20 cellular contexts compared by ENCODE assay signal in the genomic region with DNA sequence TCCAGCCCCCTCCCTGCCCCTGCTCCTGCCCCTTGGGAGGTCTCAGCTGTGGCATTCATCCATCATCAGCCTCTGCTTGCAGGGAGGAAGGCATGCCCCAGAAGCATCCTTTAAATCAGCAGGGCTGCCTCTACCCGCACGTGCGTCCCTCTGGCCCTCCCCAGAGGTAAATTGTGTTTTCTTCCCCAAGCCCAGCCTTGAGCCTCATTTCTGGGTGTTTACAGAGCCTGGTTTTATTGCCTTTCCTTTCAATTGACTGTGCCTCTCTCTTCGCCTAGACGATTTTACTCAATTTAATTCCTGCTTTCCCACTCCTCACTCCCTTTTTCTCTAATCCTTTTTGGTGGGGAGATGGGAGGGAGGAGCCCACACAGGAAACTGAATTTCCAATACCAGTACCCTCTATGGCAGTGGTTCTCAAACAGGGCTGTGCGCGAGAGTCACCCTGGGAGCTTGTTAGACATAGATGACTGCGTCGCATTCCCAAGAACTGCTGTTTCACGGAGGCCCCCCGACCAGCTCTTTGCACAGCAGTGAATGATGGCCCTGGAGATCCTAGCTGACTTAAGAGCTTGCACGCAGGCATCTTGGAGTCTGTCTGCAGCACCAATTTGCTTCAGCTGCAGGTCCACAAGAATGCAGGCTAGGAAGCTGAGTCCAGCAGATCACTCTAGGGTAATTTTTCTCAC. TPM values are rescaled to one million over a fixed set of nuclear protein-coding genes. Genes with fewer than 3 reads are reported as not detected.
DNase-seq lines count a peak whose midpoint lies in the region; ATAC-seq, FAIRE-seq and TF ChIP-seq lines count a peak whose summit lies in the region.
"Had no signal": no experiment of that assay in that cellular context is flagged by ENCODE, and none has a peak within 500 bp of the region (broad histone marks: within the 10 kb centered on the region; RNA-seq: fewer than 3 reads in every experiment).

No MANE protein-coding gene starts in this region.

- H3K27me3 ChIP-seq in vagina: no peaks in the 10 kb centered on the region
- H3K27me3 ChIP-seq: BE2C, Peyer's patch had no signal

- H3K9me3 ChIP-seq in SK-N-MC (ENCODE audit: low read depth, low read length): no peaks in the 10 kb centered on the region
- no peaks in the 10 kb centered on the region for H3K9me3 ChIP-seq in kidney (ENCODE audit: control insufficient read depth in 1 of 2, low read length in 2 of 2)
- no peaks in the 10 kb centered on the region for H3K9me3 ChIP-seq in vagina
- H3K9me3 ChIP-seq: BE2C, Peyer's patch had no signal

- TF ChIP-seq POLR2A in vagina (IDR thresholded peaks at IDR 0.05): no peak

- peaks cover 46% of the 10 kb centered on the region for H3K4me1 Mint-ChIP-seq in neural crest cell

- H3K4me3 ChIP-seq in SK-N-MC: peak overlapping the region; percentile 40; the same call in 1 of the 2 replicates
- H3K4me3 ChIP-seq in kidney (ENCODE audit: low read length in 2 of 2): no peak overlapping the region
- no peak overlapping the region for H3K4me3 ChIP-seq in vagina
- H3K4me3 ChIP-seq: Peyer's patch had no signal

- peaks cover 25 to 33% of the 10 kb centered on the region in 2 donors for H3K4me1 ChIP-seq in kidney (ENCODE audit: control insufficient read depth in 1 of 2, insufficient read depth in 1 of 2, low read depth in 1 of 2, low read length in 2 of 2)
- peaks cover 30% of the 10 kb centered on the region for H3K4me1 ChIP-seq in vagina

- peaks cover 8% of the 10 kb centered on the region for H3K27me3 Mint-ChIP-seq in neural crest cell (ENCODE audit: low read depth)

- no peak overlapping the region for H3K9ac ChIP-seq in SK-N-MC (ENCODE audit: insufficient read length)
- no peak overlapping the region for H3K9ac ChIP-seq in kidney (ENCODE audit: low read length in 2 of 2)

- no peaks in the 10 kb centered on the region for H3K36me3 ChIP-seq in SK-N-MC (ENCODE audit: insufficient read depth, low read length)
- H3K36me3 ChIP-seq in kidney (ENCODE audit: control insufficient read depth in 1 of 2, insufficient read depth in 2 of 2, low read length in 2 of 2): no peaks in the 10 kb centered on the region
- H3K36me3 ChIP-seq in vagina: no peaks in the 10 kb centered on the region
- H3K36me3 ChIP-seq: BE2C, Peyer's patch had no signal

- no peak for ATAC-seq in HG03469 (IDR thresholded peaks at IDR 0.05; ENCODE audit: unreplicated experiment)
- ATAC-seq: CD8-positive, alpha-beta T cell had no signal

- peak overlapping the region; percentile 64 for H3K4me3 Mint-ChIP-seq in neural crest cell
- H3K4me3 Mint-ChIP-seq: CD8-positive, alpha-beta T cell had no signal

- TF ChIP-seq CTCF in kidney (IDR thresholded peaks at IDR 0.05; ENCODE audit: borderline replicate concordance, extremely low read depth, insufficient read depth) (no peak), neural crest cell (conservative IDR thresholded peaks at IDR 0.05) (no peak), vagina (IDR thresholded peaks at IDR 0.05) (no peak)

- no peaks in the 10 kb centered on the region for H3K9me3 Mint-ChIP-seq in neural crest cell
- H3K9me3 Mint-ChIP-seq: CD8-positive, alpha-beta T cell had no signal

- DNase-seq in SK-N-MC (ENCODE audit: low read depth, low spot score) (no peak), kidney (peak; percentile 47), neural crest cell (ENCODE audit: low read depth, low spot score) (no peak), vagina (ENCODE audit: extremely low spot score in 2 of 2) (no peak), SKM-1 (lab: John Stamatoyannopoulos, UW; ENCODE audit: unreplicated experiment) (no peak), ecto neural progenitor cell (ENCODE audit: low spot score) (no peak)
- DNase-seq: BE2C; CD8-positive, alpha-beta T cell; DND-41; GDM1; HCEC 1CT; KG1; NCI-H1092 treated with DMSO at 0.1 percent for 48 hours; NCI-H1694; NCI-H510A had no signal

- H3K27ac Mint-ChIP-seq in neural crest cell (ENCODE audit: unreplicated experiment): no peak overlapping the region
- H3K27ac Mint-ChIP-seq: CD8-positive, alpha-beta T cell had no signal

- intact Hi-C loops in kidney (cut with DNase I): no loop called here
- intact Hi-C loops in vagina (cut with DNase I): no loop called here

- no peak for FAIRE-seq in kidney (lab: Jason Lieb, UNC)
- FAIRE-seq: GM12892 had no signal

- no peaks in the 10 kb centered on the region for H3K36me3 Mint-ChIP-seq in neural crest cell (ENCODE audit: low read depth)
- H3K36me3 Mint-ChIP-seq: CD8-positive, alpha-beta T cell had no signal

- H3K27ac ChIP-seq in SK-N-MC (peak overlapping the region; percentile 74), kidney (ENCODE audit: low read depth in 2 of 2, low read length in 2 of 2) (no peak overlapping the region), vagina (peak overlapping the region; percentile 61)

RNA-seq across cellular contexts. Expression of a gene that starts 15.1 kb away (rescaled TPM):
- total RNA-seq in kidney (48.2 TPM), neural crest cell (40.2 and 41.3 TPM in 2 replicates), vagina (56.7 TPM)
- 78.1 TPM for polyA plus RNA-seq in kidney (ENCODE audit: insufficient read depth, low read depth, low replicate concordance)

RNA-seq across cellular contexts. Expression of a gene that starts 44.2 kb away (rescaled TPM):
- 0.85 TPM for total RNA-seq in kidney
- 1.2 TPM for polyA plus RNA-seq in kidney (ENCODE audit: insufficient read depth, low read depth, low replicate concordance)
- total RNA-seq in neural crest cell: not detected in 2 replicates
- total RNA-seq in vagina: 2.7 TPM
- total RNA-seq: CD8-positive, alpha-beta T cell; MCF 10A had no signal
- polyA plus RNA-seq: AG04450 had no signal

RNA-seq across cellular contexts. Expression of a gene that starts 57.8 kb away (rescaled TPM):
- total RNA-seq in kidney (32.9 TPM), neural crest cell (not detected in 2 replicates), vagina (729 TPM)
- 0.65 TPM for polyA plus RNA-seq in kidney (ENCODE audit: insufficient read depth, low read depth, low replicate concordance)
- total RNA-seq: CD8-positive, alpha-beta T cell had no signal

Comparison
In these comparisons a context has a peak if more than half of its experiments do, and no peak if none do; other contexts are left out.
1. H3K27ac ChIP-seq: peak in SK-N-MC (single experiment) and vagina (single experiment); none in kidney (0 of 2).
2. RNA of a gene that starts 57.8 kb away (total RNA-seq): 729 TPM in vagina (single experiment) and 32.9 TPM in kidney (single experiment); not detected in neural crest cell; every median in the first group is over 10 times any median in the second.